In genomic region chr10:99394256-99394655, GRCh38 we compare ENCODE assay signal across 12 cellular contexts. TPM values are rescaled to one million over a fixed set of nuclear protein-coding genes. Genes with fewer than 3 reads are reported as not detected.
A peak's percentile ranks its signal among the peaks of the same experiment; 100 is the strongest.
DNase-seq lines count a peak whose midpoint lies in the region; ATAC-seq and TF ChIP-seq lines count a peak whose summit lies in the region.
"Had no signal": no experiment of that assay in that cellular context is flagged by ENCODE, and none has a peak within 500 bp of the region (broad histone marks: within the 10 kb centered on the region; RNA-seq: fewer than 3 reads in every experiment).

No MANE protein-coding gene starts in this region.

- H3K27ac ChIP-seq in RWPE2 (ENCODE audit: poor library complexity, severe bottlenecking) = peak overlapping the region; percentile 92
- H3K27ac ChIP-seq in layer of hippocampus (ENCODE audit: low read depth, low read length) = peak overlapping the region; percentile 58
- H3K27ac ChIP-seq: GM23248, KMS-11 had no signal

- peaks cover 54% of the 10 kb centered on the region for H3K4me1 ChIP-seq in RWPE2 (ENCODE audit: insufficient read depth, poor library complexity, severe bottlenecking)

- H3K9me3 ChIP-seq in RWPE2 (ENCODE audit: severe bottlenecking) = no peaks in the 10 kb centered on the region

- peaks cover 29% of the 10 kb centered on the region for H3K36me3 ChIP-seq in RWPE2 (ENCODE audit: low read depth)

- TF ChIP-seq CTCF in RWPE2 (IDR thresholded peaks at IDR 0.05; ENCODE audit: poor library complexity, severe bottlenecking) = no peak

- peak; percentile 28; the same call in 2 of the 3 replicates for ATAC-seq in RWPE2 (ENCODE audit: low read depth)

- no peak overlapping the region for H3K4me3 ChIP-seq in RWPE2 (ENCODE audit: severe bottlenecking)
- H3K4me3 ChIP-seq: GM23248 had no signal

- DNase-seq in DMS153 (lab: John Stamatoyannopoulos, UW) (peak; percentile 81), NCI-H1105 treated with DMSO at 0.1 percent for 48 hours (lab: John Stamatoyannopoulos, UW) (peak; percentile 65), RWPE2 (ENCODE audit: low spot score) (peak; percentile 80), dermis blood vessel endothelial cell (no peak), DMS114 treated with DMSO at 0.1 percent for 48 hours (lab: John Stamatoyannopoulos, UW; ENCODE audit: unreplicated experiment) (no peak), NCI-H748 treated with DMSO at 0.1 percent for 48 hours (lab: John Stamatoyannopoulos, UW) (no peak)
- DNase-seq in stimulated activated naive CD4-positive, alpha-beta T cell treated with Interleukin-2 at 50 U/mL for 16 hours (lab: John Stamatoyannopoulos, UW) = no peak
- DNase-seq: Calu3, foreskin melanocyte, GM23248 had no signal

- no peaks in the 10 kb centered on the region for H3K27me3 ChIP-seq in RWPE2 (ENCODE audit: insufficient read depth, poor library complexity, severe bottlenecking)
- no peaks in the 10 kb centered on the region for H3K27me3 ChIP-seq in layer of hippocampus (ENCODE audit: control insufficient read depth, insufficient read depth, low read length)

RNA-seq across cellular contexts. Expression of gene GOT1, which starts 36.2 kb away (rescaled TPM):
- 20.8 and 27.2 TPM in 2 replicates for total RNA-seq in dermis blood vessel endothelial cell

Comparison
In these comparisons a context has a peak if more than half of its experiments do, and no peak if none do; other contexts are left out.
1. DNase-seq: peak in DMS153 (single experiment), NCI-H1105 treated with DMSO at 0.1 percent for 48 hours (single experiment) and RWPE2 (single experiment); none in stimulated activated naive CD4-positive, alpha-beta T cell treated with Interleukin-2 at 50 U/mL for 16 hours (single experiment), dermis blood vessel endothelial cell (single experiment), DMS114 treated with DMSO at 0.1 percent for 48 hours (single experiment) and NCI-H748 treated with DMSO at 0.1 percent for 48 hours (single experiment).